In genomic region chrX:47581731-47582647, GRCh38 we compare ENCODE assay signal across 1 cellular context.
A peak's percentile ranks its signal among the peaks of the same experiment; 100 is the strongest.
TF ChIP-seq lines count a peak whose summit lies in the region.

Gene TIMP1 (plus strand): TSS chrX:47582436. CDS start chrX:47583416, 980 bp downstream.

TF ChIP-seq in K562, 482 proteins besides CTCF, POLR2A, EP300 and RAD21 (continued from another document):
- TF ChIP-seq ID3 (CRISPR knock-in tag; IDR thresholded peaks at IDR 0.05) = no peak
- 0 out of 2 replicates have a peak, but pooled peaks have one; percentile 30 for TF ChIP-seq ID3 (tag; IDR thresholded peaks at IDR 0.05)
- peak; percentile 90 for TF ChIP-seq JUND (IDR thresholded peaks at IDR 0.05; ENCODE audit: borderline replicate concordance, low read depth, low read length)
- peak; percentile 71; the same call in 2 of the 3 replicates for TF ChIP-seq JUND (tag; IDR thresholded peaks at IDR 0.05; ENCODE audit: borderline replicate concordance, low read depth, low read length)
- TF ChIP-seq RBFOX2 (IDR thresholded peaks at IDR 0.05; ENCODE audit: low read depth, low read length) = peak; percentile 94
- TF ChIP-seq ATF4 (CRISPR knock-in tag; IDR thresholded peaks at IDR 0.05) = no peak
- peak; percentile 77 for TF ChIP-seq ATF3 (IDR thresholded peaks at IDR 0.05)
- no peak; the same call in 1 of the 2 replicates for TF ChIP-seq ATF3 (CRISPR knock-in tag; conservative IDR thresholded peaks at IDR 0.05)
- no peak for TF ChIP-seq NCOA2 (IDR thresholded peaks at IDR 0.05; ENCODE audit: partially characterized antibody in 2 of 2)
- TF ChIP-seq TAF1 (IDR thresholded peaks at IDR 0.05; ENCODE audit: control insufficient read depth, extremely low read depth, insufficient read depth, low read length, severe bottlenecking) = peak; percentile 88
- TF ChIP-seq GTF2B (IDR thresholded peaks at IDR 0.05; ENCODE audit: extremely low read depth, insufficient read length) = no peak
- peak; percentile 19; the same call in 1 of the 2 replicates for TF ChIP-seq TEAD4 (IDR thresholded peaks at IDR 0.05; ENCODE audit: low read length)
- TF ChIP-seq TEAD4 (CRISPR knock-in tag; IDR thresholded peaks at IDR 0.05; ENCODE audit: borderline replicate concordance) = no peak
